Comparison of ENCODE assay signal across 16 cellular contexts in genomic region chr4:156559346-156559745, GRCh38.
"Had no signal": no experiment of that assay in that cellular context is flagged by ENCODE, and none has a peak within 500 bp of the region (broad histone marks: within the 10 kb centered on the region; RNA-seq: fewer than 3 reads in every experiment).

No MANE protein-coding gene starts in this region.

- DNase-seq: activated CD4-positive, alpha-beta T cell treated with anti-CD3 and anti-CD28 coated beads for 1 hour; activated CD4-positive, alpha-beta T cell treated with anti-CD3 and anti-CD28 coated beads, Interleukin-2, amount 50 U/mL, for 48 hours; activated gamma-delta T cell treated with Interleukin-2 at 50 U/mL for 16 hours; activated naive CD8-positive, alpha-beta T cell treated with anti-CD3 and anti-CD28 coated beads for 36 hours; activated T-cell treated with anti-CD3 and anti-CD28 coated beads, Interleukin-2, amount 50 U/mL, for 72 hours; dermis blood vessel endothelial cell; immature natural killer cell; left cardiac atrium; mucosa of descending colon; naive thymus-derived CD8-positive, alpha-beta T cell; right lobe of liver; stimulated activated CD4-positive, alpha-beta T cell treated with anti-CD3 and anti-CD28 coated beads, Interleukin-12 subunit alpha, Interleukin-12 subunit beta, amount 100 ng/mL, for 4 hours; stimulated activated naive CD4-positive, alpha-beta T cell; substantia nigra; T-helper 9 cell had no signal

- H3K9me3 ChIP-seq: mucosa of descending colon, right lobe of liver had no signal

- H3K36me3 ChIP-seq: right lobe of liver had no signal

- H3K27ac ChIP-seq: right lobe of liver had no signal

- H3K4me1 ChIP-seq: right lobe of liver had no signal

- H3K4me3 ChIP-seq: lung, mucosa of descending colon, right lobe of liver had no signal

- H3K27me3 ChIP-seq: right lobe of liver had no signal
